9 cellular contexts compared by ENCODE assay signal in the genomic region with DNA sequence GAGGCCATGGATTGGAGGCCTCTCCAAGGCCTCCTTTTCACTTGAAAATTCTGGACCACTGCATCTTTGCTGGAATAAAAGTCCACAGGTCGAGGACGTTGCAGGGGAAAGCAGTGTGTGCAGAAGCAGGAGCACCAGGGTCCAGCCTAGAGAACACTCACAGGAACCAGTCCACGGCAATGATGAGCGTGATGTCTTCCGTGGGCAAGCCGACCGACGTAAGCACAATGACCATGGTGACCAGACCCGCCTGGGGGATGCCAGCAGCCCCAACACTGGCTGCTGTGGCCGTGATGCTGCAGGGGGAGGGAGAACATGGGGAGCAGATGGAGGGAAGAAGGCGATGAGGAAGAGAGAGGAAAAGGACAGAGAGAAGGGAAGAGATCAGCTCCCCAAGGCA. TPM values are rescaled to one million over a fixed set of nuclear protein-coding genes. Genes with fewer than 3 reads are reported as not detected.
"Had no signal": no experiment of that assay in that cellular context is flagged by ENCODE, and none has a peak within 500 bp of the region (broad histone marks: within the 10 kb centered on the region; RNA-seq: fewer than 3 reads in every experiment).

No MANE protein-coding gene starts in this region.

- H3K4me3 ChIP-seq: GM12878 had no signal

- FAIRE-seq: G401.6, GM12878, GM12891, GM12892, GM18507, GM19239 had no signal

- ATAC-seq: GM12878 had no signal

- DNase-seq: GDM1, GF-D8 had no signal

RNA-seq across cellular contexts. Expression of gene OR7C2, which starts 11.5 kb away (rescaled TPM):
- total RNA-seq: G401, GM12878 had no signal
- polyA plus RNA-seq: GM12878 had no signal

RNA-seq across cellular contexts. Expression of gene SLC1A6, which starts 26.9 kb away (rescaled TPM):
- total RNA-seq: GM12878 had no signal
